In genomic region chr16:6797223-6797622, GRCh38 we compare ENCODE assay signal across 21 cellular contexts.
DNase-seq lines count a peak whose midpoint lies in the region; ATAC-seq, FAIRE-seq and TF ChIP-seq lines count a peak whose summit lies in the region.
"Had no signal": no experiment of that assay in that cellular context is flagged by ENCODE, and none has a peak within 500 bp of the region (broad histone marks: within the 10 kb centered on the region; RNA-seq: fewer than 3 reads in every experiment).

No MANE protein-coding gene starts in this region.

- no peak overlapping the region for H3K14ac ChIP-seq in IMR-90 (replicated peaks; ENCODE audit: low read depth, low read length)

- POLR2A ChIA-PET in IMR-90 (lab: Charles Lee; ENCODE audit: unreplicated experiment) (no interaction called here), K562 (lab: Yijun Ruan, JAX) (no interaction called here), MCF 10A (lab: Yijun Ruan, JAX) (no interaction called here)

- H2BK15ac ChIP-seq in IMR-90 (ENCODE audit: low read depth, low read length), result no peak overlapping the region

- H3K27me3 Mint-ChIP-seq in MCF 10A (ENCODE audit: insufficient read depth, unreplicated experiment), result no peaks in the 10 kb centered on the region
- H3K27me3 Mint-ChIP-seq: B cell; CD4-positive, alpha-beta T cell had no signal

- no peak overlapping the region for H3K27ac Mint-ChIP-seq in MCF 10A (ENCODE audit: low read depth, unreplicated experiment)
- H3K27ac Mint-ChIP-seq: B cell; CD4-positive, alpha-beta T cell; CD8-positive, alpha-beta T cell had no signal

- H3K9me3 ChIP-seq in IMR-90 (ENCODE audit: control insufficient read depth, insufficient read depth, low read length) (peaks cover 11% of the 10 kb centered on the region), K562 (replicated peaks; ENCODE audit: control insufficient read depth, insufficient read depth, low read depth, low read length) (no peaks in the 10 kb centered on the region)
- H3K9me3 ChIP-seq: BLaER1 treated with 17β-estradiol and CSF1 and Interleukin-3, amounts not matched to agents 10 nM and 100 nM; Caco-2 had no signal

- no peak overlapping the region for H2AK5ac ChIP-seq in IMR-90 (ENCODE audit: low read depth, low read length)

- H3K9ac ChIP-seq in IMR-90 (ENCODE audit: low read depth, low read length) (no peak overlapping the region), K562 (ENCODE audit: insufficient read depth in 1 of 2, low read depth in 2 of 2, low read length in 2 of 2) (no peak overlapping the region)
- H3K9ac ChIP-seq: BLaER1 treated with 17β-estradiol and CSF1 and Interleukin-3, amounts not matched to agents 10 nM and 100 nM had no signal

- H3K9me1 ChIP-seq in IMR-90 (ENCODE audit: insufficient read depth, low read length), result no peaks in the 10 kb centered on the region
- H3K9me1 ChIP-seq in K562 (ENCODE audit: control insufficient read depth, insufficient read depth, low read length), result no peaks in the 10 kb centered on the region

- no peak overlapping the region for H3K23ac ChIP-seq in IMR-90 (ENCODE audit: low read depth, low read length)

- no peak overlapping the region for H2BK120ac ChIP-seq in IMR-90 (ENCODE audit: low read depth, low read length)

- H3K27ac ChIP-seq in IMR-90 (ENCODE audit: insufficient read depth, low read length) (no peak overlapping the region), K562 (ENCODE audit: extremely low read depth, low read depth, low read length) (no peak overlapping the region)
- H3K27ac ChIP-seq: BLaER1 treated with 17β-estradiol and CSF1 and Interleukin-3, amounts not matched to agents 10 nM and 100 nM; C4-2B had no signal

- TF ChIP-seq POLR2A in IMR-90 (IDR thresholded peaks at IDR 0.05; ENCODE audit: low read depth, low read length), result no peak
- TF ChIP-seq POLR2A in K562 (conservative IDR thresholded peaks at IDR 0.05), result no peak

- H2BK5ac ChIP-seq in IMR-90 (ENCODE audit: low read depth, low read length, poor library complexity, severe bottlenecking), result no peak overlapping the region

- no peak overlapping the region for H4K8ac ChIP-seq in IMR-90 (ENCODE audit: low read depth in 2 of 2, low read length in 2 of 2)

- H2BK20ac ChIP-seq in IMR-90 (ENCODE audit: low read depth, low read length), result no peak overlapping the region

- H3K4me3 Mint-ChIP-seq in MCF 10A (ENCODE audit: unreplicated experiment), result no peak overlapping the region
- H3K4me3 Mint-ChIP-seq: B cell; CD4-positive, alpha-beta T cell; CD8-positive, alpha-beta T cell had no signal

- H3K4ac ChIP-seq in IMR-90 (ENCODE audit: low read depth, low read length), result no peak overlapping the region

- H3K36me3 ChIP-seq in IMR-90 (ENCODE audit: control insufficient read depth, insufficient read depth, low read length) (no peaks in the 10 kb centered on the region), K562 (ENCODE audit: control insufficient read depth, insufficient read depth, low read length) (no peaks in the 10 kb centered on the region)
- H3K36me3 ChIP-seq: BLaER1 treated with 17β-estradiol and CSF1 and Interleukin-3, amounts not matched to agents 10 nM and 100 nM had no signal

- H3K4me1 ChIP-seq in IMR-90 (ENCODE audit: control insufficient read depth, insufficient read depth, low read length), result no peaks in the 10 kb centered on the region
- H3K4me1 ChIP-seq in K562 (replicated peaks in 1 of 2; ENCODE audit: control insufficient read depth in 2 of 2, insufficient read depth in 2 of 2, low read length in 2 of 2), result no peaks in the 10 kb centered on the region
- H3K4me1 ChIP-seq: BLaER1 treated with 17β-estradiol and CSF1 and Interleukin-3, amounts not matched to agents 10 nM and 100 nM; Caco-2 had no signal

- no peak for TF ChIP-seq RAD21 in IMR-90 (IDR thresholded peaks at IDR 0.05; ENCODE audit: low read length)
- no peak for TF ChIP-seq RAD21 in K562 (CRISPR knock-in tag; conservative IDR thresholded peaks at IDR 0.05 in 1 of 2, IDR thresholded peaks at IDR 0.05 in 1 of 2)

- no peaks in the 10 kb centered on the region for H3K79me2 ChIP-seq in K562 (ENCODE audit: control insufficient read depth, insufficient read depth, low read length)

- no peak overlapping the region for H3K4me3 ChIP-seq in IMR-90 (ENCODE audit: insufficient read depth, low read depth, low read length)
- no peak overlapping the region for H3K4me3 ChIP-seq in K562
- H3K4me3 ChIP-seq: BLaER1 treated with 17β-estradiol and CSF1 and Interleukin-3, amounts not matched to agents 10 nM and 100 nM had no signal

- dilution Hi-C loops in IMR-90 (cut with HindIII; ENCODE audit: low sequenced_read_pairs, unreplicated experiment), result no loop called here

- no peaks in the 10 kb centered on the region for H3K4me1 Mint-ChIP-seq in MCF 10A (ENCODE audit: insufficient read depth, unreplicated experiment)
- H3K4me1 Mint-ChIP-seq: B cell had no signal

- no peak overlapping the region for H2AK9ac ChIP-seq in IMR-90 (replicated peaks; ENCODE audit: low read depth, low read length, poor library complexity)

- H3K56ac ChIP-seq in IMR-90 (ENCODE audit: extremely low read depth, insufficient read depth, low read length), result no peak overlapping the region

- H3K79me1 ChIP-seq in IMR-90 (ENCODE audit: low read depth in 1 of 2, low read length in 2 of 2), result no peaks in the 10 kb centered on the region

- BruUV-seq in IMR-90 (replicated peaks; lab: Mats Ljungman, UMichigan), result no TSS peak
- BruUV-seq in K562 (replicated peaks; lab: Mats Ljungman, UMichigan), result no TSS peak
- BruUV-seq in MCF 10A (replicated peaks; lab: Mats Ljungman, UMichigan), result no TSS peak

- intact Hi-C loops in IMR-90 (cut with micrococcal nuclease) (no loop called here), K562 (cut with micrococcal nuclease) (no loop called here), MCF 10A (cut with micrococcal nuclease) (no loop called here)

- no peaks in the 10 kb centered on the region for H4K20me1 ChIP-seq in IMR-90 (ENCODE audit: insufficient read depth, low read length)
- H4K20me1 ChIP-seq in K562 (replicated peaks; ENCODE audit: control insufficient read depth, insufficient read depth, low read length), result no peaks in the 10 kb centered on the region
- H4K20me1 ChIP-seq: BLaER1 treated with 17β-estradiol and CSF1 and Interleukin-3, amounts not matched to agents 10 nM and 100 nM had no signal

- H4K5ac ChIP-seq in IMR-90 (ENCODE audit: low read depth, low read length), result no peak overlapping the region

- no peak overlapping the region for H2AFZ ChIP-seq in IMR-90 (replicated peaks; ENCODE audit: low read length, poor library complexity)
- no peak overlapping the region for H2AFZ ChIP-seq in K562 (ENCODE audit: low read depth, low read length)

- TF ChIP-seq CTCF in IMR-90 (conservative IDR thresholded peaks at IDR 0.05; ENCODE audit: low read depth, low read length) (no peak), K562 (IDR thresholded peaks at IDR 0.05 in 2 of 3, conservative IDR thresholded peaks at IDR 0.05 in 1 of 3; ENCODE audit: insufficient read depth in 2 of 3, low read depth in 1 of 3, low read length in 3 of 3) (no peak), MCF 10A (IDR thresholded peaks at IDR 0.05; ENCODE audit: unreplicated experiment) (no peak)

- no peak for DNase-seq in IMR-90
- no peak for DNase-seq in K562 (ENCODE audit: extremely low read depth in 1 of 4, low spot score in 3 of 4)
- DNase-seq in left kidney (ENCODE audit: low read depth, low spot score), result peak; percentile 18
- no peak for DNase-seq in MCF 10A (ENCODE audit: unreplicated experiment)
- DNase-seq: 8988T; AML-193; Caco-2; Calu3; CD4-positive, alpha-beta T cell; CD8-positive, alpha-beta T cell; DMS79 treated with DMSO at 0.1 percent for 48 hours; GF-D8 had no signal

- ATAC-seq in IMR-90 (ENCODE audit: low read depth), result no peak
- no peak for ATAC-seq in K562
- ATAC-seq in HG03139 (IDR thresholded peaks at IDR 0.05; ENCODE audit: unreplicated experiment), result no peak
- ATAC-seq: CD8-positive, alpha-beta T cell had no signal

- no CpG with 5 or more reads among the region's 6 CpGs for WGBS in IMR-90 (ENCODE audit: extremely low coverage in 2 of 2, insufficient read length in 1 of 2), 2 experiments
- 0% methylated on average over 6 of the region's 6 CpGs for WGBS in K562 (ENCODE audit: insufficient coverage, low coverage, missing lambda C conversion rate)

- H3K4me2 ChIP-seq in IMR-90 (ENCODE audit: low read depth, low read length), result no peak overlapping the region
- H3K4me2 ChIP-seq in K562 (ENCODE audit: insufficient read depth, low read length), result no peak overlapping the region
- H3K4me2 ChIP-seq: BLaER1 treated with 17β-estradiol and CSF1 and Interleukin-3, amounts not matched to agents 10 nM and 100 nM had no signal

- no peaks in the 10 kb centered on the region for H3K27me3 ChIP-seq in IMR-90 (ENCODE audit: control insufficient read depth, insufficient read depth, low read length)
- peaks cover 0 to 2% of the 10 kb centered on the region in 2 experiments; a peak in 2 of 5 replicates for H3K27me3 ChIP-seq in K562 (ENCODE audit: control insufficient read depth in 2 of 2, insufficient read depth in 2 of 2, low read length in 2 of 2)
- H3K27me3 ChIP-seq: BLaER1 treated with 17β-estradiol and CSF1 and Interleukin-3, amounts not matched to agents 10 nM and 100 nM had no signal

- no peak for TF ChIP-seq EP300 in K562 (IDR thresholded peaks at IDR 0.05; ENCODE audit: low read length)

- in situ Hi-C loops in IMR-90 (cut with MboI; ENCODE audit: low sequenced_read_pairs), result no loop called here
- in situ Hi-C loops in K562 (cut with MboI), result no loop called here

- peaks cover 25% of the 10 kb centered on the region for H3K9me3 Mint-ChIP-seq in MCF 10A (ENCODE audit: unreplicated experiment)

- no peak overlapping the region for H3K18ac ChIP-seq in IMR-90 (ENCODE audit: low read depth, low read length)

- CTCF ChIA-PET in IMR-90 (lab: Yijun Ruan, JAX), result no interaction called here
- CTCF ChIA-PET in K562 (lab: Yijun Ruan, JAX; ENCODE audit: low intra/inter-chr PET ratio), result no interaction called here
- CTCF ChIA-PET in MCF 10A (lab: Yijun Ruan, JAX), result no interaction called here

- no peak for FAIRE-seq in K562 (lab: Jason Lieb, UNC)
- FAIRE-seq: A204.1, D721Med, G401.6, GM12891, GM19239 had no signal

- H4K91ac ChIP-seq in IMR-90 (ENCODE audit: insufficient read depth, low read depth, low read length), result no peak overlapping the region

- no peaks in the 10 kb centered on the region for H3K36me3 Mint-ChIP-seq in MCF 10A (ENCODE audit: insufficient read depth, unreplicated experiment)
- H3K36me3 Mint-ChIP-seq: CD8-positive, alpha-beta T cell had no signal

TF ChIP-seq in K562, 482 proteins besides CTCF, POLR2A, EP300 and RAD21 (continues in another document):
- TF ChIP-seq CEBPB (tag; IDR thresholded peaks at IDR 0.05), result peak; percentile 86
